1 cellular context compared by ENCODE assay signal in genomic region chr6:79947191-79948173, GRCh38.
TF ChIP-seq lines count a peak whose summit lies in the region.

Gene ELOVL4, minus strand, starts transcription at chr6:79947553. Its CDS starts 274 bp downstream, at chr6:79947279.

TF ChIP-seq in HEK293, 187 proteins besides CTCF, POLR2A, EP300 and RAD21 (continued from another document):
- TF ChIP-seq ZBTB11 (tag by site-specific recombination; conservative IDR thresholded peaks at IDR 0.05; ENCODE audit: low read depth) (no peak; the same call in 1 of the 2 replicates), SETDB1 (IDR thresholded peaks at IDR 0.05; ENCODE audit: insufficient read length, low read length) (no peak), HOXD13 (CRISPR knock-in tag; IDR thresholded peaks at IDR 0.05; ENCODE audit: borderline replicate concordance) (no peak; the same call in 1 of the 2 replicates), MEIS1 (CRISPR knock-in tag; IDR thresholded peaks at IDR 0.05; ENCODE audit: borderline replicate concordance) (no peak), KLF17 (tag by site-specific recombination; IDR thresholded peaks at IDR 0.05) (no peak), ZBTB49 (tag by site-specific recombination; IDR thresholded peaks at IDR 0.05; ENCODE audit: low read depth) (no peak), SCRT2 (tag by site-specific recombination; IDR thresholded peaks at IDR 0.05) (no peak), ZNF280C (tag by site-specific recombination; IDR thresholded peaks at IDR 0.05) (no peak), ZNF175 (tag by site-specific recombination; IDR thresholded peaks at IDR 0.05) (no peak), ZNF10 (tag by site-specific recombination; IDR thresholded peaks at IDR 0.05) (no peak), ZNF324 (tag by site-specific recombination; IDR thresholded peaks at IDR 0.05) (no peak), ZNF302 (tag by site-specific recombination; IDR thresholded peaks at IDR 0.05; ENCODE audit: low read depth) (no peak), ZNF394 (tag by site-specific recombination; IDR thresholded peaks at IDR 0.05; ENCODE audit: borderline replicate concordance) (no peak), ZNF544 (tag by site-specific recombination; IDR thresholded peaks at IDR 0.05) (no peak), PRDM4 (tag by site-specific recombination; IDR thresholded peaks at IDR 0.05) (no peak), ZNF639 (tag by site-specific recombination; IDR thresholded peaks at IDR 0.05) (no peak), ZNF560 (tag by site-specific recombination; IDR thresholded peaks at IDR 0.05; ENCODE audit: borderline replicate concordance) (no peak), ZNF701 (tag by site-specific recombination; IDR thresholded peaks at IDR 0.05) (no peak), ZFP37 (tag by site-specific recombination; IDR thresholded peaks at IDR 0.05) (peak; percentile 87), ZNF398 (tag by site-specific recombination; IDR thresholded peaks at IDR 0.05) (peak; percentile 60; the same call in 1 of the 2 replicates), ZSCAN23 (tag by site-specific recombination; IDR thresholded peaks at IDR 0.05) (no peak; the same call in 1 of the 2 replicates), KLF9 (tag by site-specific recombination; IDR thresholded peaks at IDR 0.05; ENCODE audit: low read depth) (peak; percentile 81), GLIS1 (tag by site-specific recombination; IDR thresholded peaks at IDR 0.05) (peak; percentile 26; the same call in 1 of the 2 replicates), WT1 (tag by site-specific recombination; IDR thresholded peaks at IDR 0.05) (peak; percentile 44; the same call in 1 of the 2 replicates), ZNF133 (tag by site-specific recombination; IDR thresholded peaks at IDR 0.05) (no peak), KLF10 (tag by site-specific recombination; IDR thresholded peaks at IDR 0.05) (peak; percentile 52; the same call in 1 of the 2 replicates), ZNF785 (tag by site-specific recombination; IDR thresholded peaks at IDR 0.05) (no peak), ELK4 (IDR thresholded peaks at IDR 0.05; ENCODE audit: borderline replicate concordance, low read depth, low read length) (no peak), ZSCAN30 (tag by site-specific recombination; IDR thresholded peaks at IDR 0.05) (0 out of 2 replicates have a peak, but pooled peaks have one; percentile 29)
